ENCODE assay signal across 27 cellular contexts in the genomic region with DNA sequence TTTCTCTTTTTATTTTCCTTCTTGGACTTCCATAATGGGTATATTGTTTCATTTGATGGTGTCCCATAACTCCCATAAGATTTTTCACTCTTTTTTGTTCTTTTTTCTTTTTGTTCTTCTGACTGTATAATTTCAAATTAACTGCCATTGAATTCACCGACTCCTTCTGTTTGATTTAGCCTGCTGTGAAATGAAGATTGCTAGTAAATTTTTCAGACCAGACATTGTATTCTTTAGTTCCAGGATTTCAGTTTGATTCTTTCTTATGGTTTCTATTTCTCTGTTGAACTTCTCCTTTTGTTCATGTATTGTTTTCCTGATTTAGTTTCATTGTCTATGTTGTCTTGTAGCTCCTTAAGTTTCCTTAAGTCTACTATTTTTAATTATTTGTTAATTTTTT.
"Had no signal": no experiment of that assay in that cellular context is flagged by ENCODE, and none has a peak within 500 bp of the region (broad histone marks: within the 10 kb centered on the region; RNA-seq: fewer than 3 reads in every experiment).

No MANE protein-coding gene starts in this region.

- H3K4me3 Mint-ChIP-seq: immature natural killer cell; naive thymus-derived CD8-positive, alpha-beta T cell; nephron; neural crest cell; stimulated activated memory B cell treated with anti-CD40 and anti-IgM and Interleukin-4, amounts not matched to agents 10 μg/mL and 1 μg/mL and 100 μg/mL, for 72 hours; stimulated activated naive CD8-positive, alpha-beta T cell treated with anti-CD3 and anti-CD28 coated beads, Interleukin-15, amount 100 ng/mL, for 72 hours; type B pancreatic cell had no signal

- H3K4me1 ChIP-seq: left lung, lower lobe of right lung, parathyroid adenoma, psoas muscle, sigmoid colon, spleen, tibial nerve, uterus had no signal

- H3K27ac Mint-ChIP-seq: immature natural killer cell; naive thymus-derived CD8-positive, alpha-beta T cell; nephron; stimulated activated memory B cell treated with anti-CD40 and anti-IgM and Interleukin-4, amounts not matched to agents 10 μg/mL and 1 μg/mL and 100 μg/mL, for 72 hours; stimulated activated naive CD8-positive, alpha-beta T cell treated with anti-CD3 and anti-CD28 coated beads, Interleukin-15, amount 100 ng/mL, for 72 hours; type B pancreatic cell had no signal

- H3K36me3 ChIP-seq: left lung, lower lobe of right lung, sigmoid colon, spleen, tibial nerve, uterus had no signal

- H3K4me3 ChIP-seq: left lung, lower lobe of right lung, psoas muscle, sigmoid colon, spleen, tibial nerve, uterus had no signal

- H3K27ac ChIP-seq: left lung, lower lobe of right lung, parathyroid adenoma, psoas muscle, sigmoid colon, spleen, tibial nerve, uterus had no signal

- H3K27me3 Mint-ChIP-seq: stimulated activated memory B cell treated with anti-CD40 and anti-IgM and Interleukin-4, amounts not matched to agents 10 μg/mL and 1 μg/mL and 100 μg/mL, for 72 hours; stimulated activated naive CD8-positive, alpha-beta T cell treated with anti-CD3 and anti-CD28 coated beads, Interleukin-15, amount 100 ng/mL, for 72 hours; type B pancreatic cell had no signal

- H3K9me3 ChIP-seq: lower lobe of right lung, sigmoid colon had no signal

- H3K4me1 Mint-ChIP-seq: immature natural killer cell; naive thymus-derived CD8-positive, alpha-beta T cell; nephron; neural crest cell; stimulated activated memory B cell treated with anti-CD40 and anti-IgM and Interleukin-4, amounts not matched to agents 10 μg/mL and 1 μg/mL and 100 μg/mL, for 72 hours; stimulated activated naive CD8-positive, alpha-beta T cell treated with anti-CD3 and anti-CD28 coated beads, Interleukin-15, amount 100 ng/mL, for 72 hours had no signal

- DNase-seq: hypothalamus; immature natural killer cell; kidney; left colon; left lung; lower lobe of right lung; mammary epithelial cell; mesenchymal stem cell; naive thymus-derived CD8-positive, alpha-beta T cell; occipital lobe; psoas muscle; right cardiac atrium; sigmoid colon; small intestine; spleen; stimulated activated CD4-positive, alpha-beta T cell treated with anti-CD3 and anti-CD28 coated beads, Interleukin-4, amount 100 ng/mL, for 4 hours; stimulated activated CD8-positive, alpha-beta memory T cell treated with anti-CD3 and anti-CD28 coated beads, Interleukin-4, amount 100 ng/mL, for 48 hours; stimulated activated naive CD4-positive, alpha-beta T cell treated with Interleukin-2 at 50 U/mL for 16 hours; stimulated activated naive CD8-positive, alpha-beta T cell treated with anti-CD3 and anti-CD28 coated beads, Interleukin-15, amount 100 ng/mL, for 72 hours; substantia nigra; uterus had no signal
